25 cellular contexts compared by ENCODE assay signal in genomic region chr6:54050750-54051149, GRCh38.
"Had no signal": no experiment of that assay in that cellular context is flagged by ENCODE, and none has a peak within 500 bp of the region (broad histone marks: within the 10 kb centered on the region; RNA-seq: fewer than 3 reads in every experiment).

No MANE protein-coding gene starts in this region.

- H3K27ac ChIP-seq: colonic mucosa, dorsolateral prefrontal cortex, esophagus squamous epithelium, pancreas, testis, uterus had no signal

- H3K4me1 Mint-ChIP-seq: activated naive CD8-positive, alpha-beta T cell treated with anti-CD3 and anti-CD28 coated beads, Interleukin-2, amount 50 U/mL, for 24 hours; immature natural killer cell had no signal

- H3K27me3 ChIP-seq: colonic mucosa, esophagus squamous epithelium, pancreas, testis, uterus had no signal

- H3K36me3 ChIP-seq: colonic mucosa, esophagus squamous epithelium, pancreas, uterus had no signal

- H3K27me3 Mint-ChIP-seq: activated naive CD8-positive, alpha-beta T cell treated with anti-CD3 and anti-CD28 coated beads, Interleukin-2, amount 50 U/mL, for 24 hours; brain; natural killer cell treated with Interleukin-12 subunit alpha and Interleukin-12 subunit beta and Interleukin-15 and Interleukin-18, amount 100 ng/mL, for 72 hours had no signal

- H3K36me3 Mint-ChIP-seq: brain; immature natural killer cell; natural killer cell treated with Interleukin-12 subunit alpha and Interleukin-12 subunit beta and Interleukin-15 and Interleukin-18, amount 100 ng/mL, for 72 hours had no signal

- H3K4me3 ChIP-seq: colonic mucosa, dorsolateral prefrontal cortex, esophagus squamous epithelium, pancreas, testis, uterus had no signal

- H3K4me3 Mint-ChIP-seq: activated CD8-positive, alpha-beta T cell treated with anti-CD3 and anti-CD28 coated beads, Interleukin-2, amount 10 ng/mL, durations not matched to agents 7 days and 5 days; activated naive CD8-positive, alpha-beta T cell treated with anti-CD3 and anti-CD28 coated beads, Interleukin-2, amount 50 U/mL, for 24 hours; activated T-helper 1 cell treated with anti-CD3 and anti-CD28 coated beads, Interleukin-12 subunit alpha, Interleukin-12 subunit beta, Interleukin-2, Interleukin-4 antibody, amounts not matched to agents 30 ng/mL and 10 ng/mL and 1 ng/mL, durations not matched to agents 14 hours and 24 hours and 36 hours; brain; immature natural killer cell; natural killer cell treated with Interleukin-12 subunit alpha and Interleukin-12 subunit beta and Interleukin-15 and Interleukin-18, amount 100 ng/mL, for 72 hours had no signal

- H3K9me3 Mint-ChIP-seq: activated naive CD8-positive, alpha-beta T cell treated with anti-CD3 and anti-CD28 coated beads, Interleukin-2, amount 50 U/mL, for 24 hours; activated T-helper 1 cell treated with anti-CD3 and anti-CD28 coated beads, Interleukin-12 subunit alpha, Interleukin-12 subunit beta, Interleukin-2, Interleukin-4 antibody, amounts not matched to agents 30 ng/mL and 10 ng/mL and 1 ng/mL, durations not matched to agents 14 hours and 24 hours and 36 hours; brain; natural killer cell treated with Interleukin-12 subunit alpha and Interleukin-12 subunit beta and Interleukin-15 and Interleukin-18, amount 100 ng/mL, for 72 hours had no signal

- H3K9me3 ChIP-seq: colonic mucosa, esophagus squamous epithelium, pancreas, testis, uterus had no signal

- ATAC-seq: activated CD8-positive, alpha-beta T cell treated with anti-CD3 and anti-CD28 coated beads, Interleukin-2, amount 10 ng/mL, durations not matched to agents 7 days and 5 days; activated naive CD8-positive, alpha-beta T cell treated with anti-CD3 and anti-CD28 coated beads, Interleukin-2, amount 50 U/mL, for 24 hours; natural killer cell treated with Interleukin-12 subunit alpha and Interleukin-12 subunit beta and Interleukin-15 and Interleukin-18, amount 100 ng/mL, for 72 hours; pancreas; sciatic nerve had no signal

- H3K27ac Mint-ChIP-seq: activated CD8-positive, alpha-beta T cell treated with anti-CD3 and anti-CD28 coated beads, Interleukin-2, amount 10 ng/mL, durations not matched to agents 7 days and 5 days; activated naive CD8-positive, alpha-beta T cell treated with anti-CD3 and anti-CD28 coated beads, Interleukin-2, amount 50 U/mL, for 24 hours; activated T-helper 1 cell treated with anti-CD3 and anti-CD28 coated beads, Interleukin-12 subunit alpha, Interleukin-12 subunit beta, Interleukin-2, Interleukin-4 antibody, amounts not matched to agents 30 ng/mL and 10 ng/mL and 1 ng/mL, durations not matched to agents 14 hours and 24 hours and 36 hours; immature natural killer cell; natural killer cell treated with Interleukin-12 subunit alpha and Interleukin-12 subunit beta and Interleukin-15 and Interleukin-18, amount 100 ng/mL, for 72 hours had no signal

- DNase-seq: activated CD4-positive, alpha-beta T cell treated with anti-CD3 and anti-CD28 coated beads for 1 hour; activated CD4-positive, alpha-beta T cell treated with anti-CD3 and anti-CD28 coated beads, Interleukin-2, amount 50 U/mL, for 1 hour; activated CD8-positive, alpha-beta T cell treated with anti-CD3 and anti-CD28 coated beads, Interleukin-2, amount 10 ng/mL, durations not matched to agents 7 days and 5 days; activated gamma-delta T cell; activated naive CD4-positive, alpha-beta T cell treated with anti-CD3 and anti-CD28 coated beads, Interleukin-2, amount 50 U/mL, for 16 hours; activated naive CD8-positive, alpha-beta T cell treated with anti-CD3 and anti-CD28 coated beads, Interleukin-2, amount 50 U/mL, for 24 hours; aorta; central memory CD4-positive, alpha-beta T cell; colonic mucosa; dorsolateral prefrontal cortex; esophagus squamous epithelium; immature natural killer cell; kidney glomerular epithelial cell; midbrain; pancreas; stimulated activated CD4-positive, alpha-beta T cell treated with anti-CD3 and anti-CD28 coated beads, Interleukin-4, amount 100 ng/mL, for 1 hour; stimulated activated naive CD4-positive, alpha-beta T cell; T-helper 1 cell; testis; trophoblast cell; uterus had no signal

- H3K4me1 ChIP-seq: colonic mucosa, pancreas, testis, uterus had no signal
